9 cellular contexts compared by ENCODE assay signal in the genomic region with DNA sequence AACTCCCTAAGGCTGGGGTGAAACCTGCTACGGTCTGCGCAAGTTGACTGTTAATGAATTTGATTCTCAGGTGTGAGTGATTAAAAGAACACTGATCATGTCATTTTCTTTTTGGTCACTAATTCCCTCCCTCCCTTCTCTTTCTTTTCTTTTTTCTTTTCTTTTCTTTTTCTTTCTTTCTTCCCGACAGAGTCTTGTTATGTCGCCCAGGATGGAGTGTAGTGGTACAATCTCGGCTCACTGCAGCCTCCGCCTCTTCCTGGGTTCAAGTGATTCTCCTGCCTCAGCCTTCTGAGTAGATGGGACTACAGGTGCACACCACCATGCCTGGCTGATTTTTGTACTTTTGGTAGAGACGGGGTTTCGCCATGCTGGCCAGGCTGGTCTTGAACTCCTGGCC. TPM values are rescaled to one million over a fixed set of nuclear protein-coding genes. Genes with fewer than 3 reads are reported as not detected.
DNase-seq lines count a peak whose midpoint lies in the region; ATAC-seq and TF ChIP-seq lines count a peak whose summit lies in the region.
"Had no signal": no experiment of that assay in that cellular context is flagged by ENCODE, and none has a peak within 500 bp of the region (broad histone marks: within the 10 kb centered on the region; RNA-seq: fewer than 3 reads in every experiment).

No MANE protein-coding gene starts in this region.

- peak overlapping the region; percentile 94 for H3K27ac Mint-ChIP-seq in activated CD4-positive, alpha-beta T cell treated with anti-CD3 and anti-CD28 coated beads for 36 hours
- H3K27ac Mint-ChIP-seq in activated naive CD4-positive, alpha-beta T cell treated with anti-CD3 and anti-CD28 coated beads, Interleukin-2, amount 50 U/mL, for 24 hours, result peak overlapping the region; percentile 95

- H3K4me3 Mint-ChIP-seq in activated CD4-positive, alpha-beta T cell treated with anti-CD3 and anti-CD28 coated beads for 36 hours, result peak overlapping the region; percentile 70
- peak overlapping the region; percentile 86 for H3K4me3 Mint-ChIP-seq in activated naive CD4-positive, alpha-beta T cell treated with anti-CD3 and anti-CD28 coated beads, Interleukin-2, amount 50 U/mL, for 24 hours

- no peaks in the 10 kb centered on the region for H3K36me3 ChIP-seq in hepatocyte (replicated peaks; ENCODE audit: insufficient read depth, low read depth)
- peaks cover 23 to 44% (median 35%) of the 10 kb centered on the region in 5 donors for H3K36me3 ChIP-seq in subcutaneous abdominal adipose tissue (ENCODE audit: control insufficient read depth in 5 of 5, insufficient read depth in 5 of 5, low read length in 5 of 5)
- H3K36me3 ChIP-seq in OCI-LY7 (ENCODE audit: insufficient read depth, low read length), result no peaks in the 10 kb centered on the region

- H3K9me3 ChIP-seq in hepatocyte (ENCODE audit: low read depth), result no peaks in the 10 kb centered on the region
- no peaks in the 10 kb centered on the region for H3K9me3 ChIP-seq in subcutaneous abdominal adipose tissue (ENCODE audit: control insufficient read depth in 5 of 5, low read length in 5 of 5)
- H3K9me3 ChIP-seq in OCI-LY7 (ENCODE audit: low read length), result no peaks in the 10 kb centered on the region

- H3K27me3 ChIP-seq in hepatocyte (no peaks in the 10 kb centered on the region), subcutaneous abdominal adipose tissue (ENCODE audit: control insufficient read depth in 5 of 5, insufficient read depth in 4 of 5, low read length in 5 of 5) (no peaks in the 10 kb centered on the region)

- intact Hi-C loops in activated CD4-positive, alpha-beta T cell treated with anti-CD3 and anti-CD28 coated beads for 36 hours (cut with DNase I, micrococcal nuclease), result loop anchor here (5.0 to 10.0 kb wide), 6 partner anchors 63 to 1991 kb away; partner anchors contain the start of genes CARNMT1 (in 1 of the 2), CEMIP2 (in 1 of the 2), NMRK1 (in 1 of the 2) and OSTF1 (in 1 of the 2)
- intact Hi-C loops in OCI-LY7 (cut with micrococcal nuclease; ENCODE audit: unreplicated experiment), result no loop called here

- peaks cover 8% of the 10 kb centered on the region for H3K36me3 Mint-ChIP-seq in activated CD4-positive, alpha-beta T cell treated with anti-CD3 and anti-CD28 coated beads for 36 hours (ENCODE audit: low read depth)
- peaks cover 14% of the 10 kb centered on the region for H3K36me3 Mint-ChIP-seq in activated naive CD4-positive, alpha-beta T cell treated with anti-CD3 and anti-CD28 coated beads, Interleukin-2, amount 50 U/mL, for 24 hours

- H3K27ac ChIP-seq in hepatocyte, result no peak overlapping the region
- H3K27ac ChIP-seq in subcutaneous abdominal adipose tissue (ENCODE audit: low read depth, low read length), result peak overlapping the region; percentile 95
- H3K27ac ChIP-seq in OCI-LY7 (ENCODE audit: low read depth, low read length, poor library complexity, severe bottlenecking), result no peak overlapping the region

- no TSS peak for BruUV-seq in OCI-LY7 (replicated peaks; lab: Mats Ljungman, UMichigan)

- WGBS in hepatocyte (ENCODE audit: low lambda C conversion rate, missing lambda C conversion rate), result 96% methylated on average over 8 of the region's 8 CpGs

- H3K9me3 Mint-ChIP-seq in activated CD4-positive, alpha-beta T cell treated with anti-CD3 and anti-CD28 coated beads for 36 hours (ENCODE audit: low read depth), result no peaks in the 10 kb centered on the region
- no peaks in the 10 kb centered on the region for H3K9me3 Mint-ChIP-seq in activated naive CD4-positive, alpha-beta T cell treated with anti-CD3 and anti-CD28 coated beads, Interleukin-2, amount 50 U/mL, for 24 hours

- H4K20me1 ChIP-seq in hepatocyte (ENCODE audit: insufficient read depth, poor library complexity, severe bottlenecking), result no peaks in the 10 kb centered on the region
- no peaks in the 10 kb centered on the region for H4K20me1 ChIP-seq in OCI-LY7 (ENCODE audit: insufficient read depth, low read length)

- no peaks in the 10 kb centered on the region for H3K27me3 Mint-ChIP-seq in activated CD4-positive, alpha-beta T cell treated with anti-CD3 and anti-CD28 coated beads for 36 hours
- no peaks in the 10 kb centered on the region for H3K27me3 Mint-ChIP-seq in activated naive CD4-positive, alpha-beta T cell treated with anti-CD3 and anti-CD28 coated beads, Interleukin-2, amount 50 U/mL, for 24 hours

- no peak overlapping the region for H2AFZ ChIP-seq in hepatocyte
- no peak overlapping the region for H2AFZ ChIP-seq in OCI-LY7 (ENCODE audit: low read length)

- H3K4me2 ChIP-seq in hepatocyte (peak overlapping the region; percentile 64), OCI-LY7 (ENCODE audit: low read length) (no peak overlapping the region)

- H3K4me1 ChIP-seq in hepatocyte (ENCODE audit: insufficient read depth) (peaks cover 12% of the 10 kb centered on the region), subcutaneous abdominal adipose tissue (ENCODE audit: control insufficient read depth in 5 of 5, insufficient read depth in 5 of 5, low read length in 5 of 5) (peaks cover 5 to 66% (median 61%) of the 10 kb centered on the region in 5 donors), OCI-LY7 (ENCODE audit: insufficient read depth, low read length, poor library complexity, severe bottlenecking) (no peaks in the 10 kb centered on the region)

- no peak for DNase-seq in activated CD4-positive, alpha-beta T cell treated with anti-CD3 and anti-CD28 coated beads for 36 hours
- DNase-seq in activated CD4-positive, alpha-beta T cell treated with anti-CD3 and anti-CD28 coated beads, Interleukin-2, amount 50 U/mL, for 4 hours, result no peak
- DNase-seq in hepatocyte (ENCODE audit: low spot score), result no peak
- no peak for DNase-seq in mesenteric fat pad (ENCODE audit: low spot score)
- no peak for DNase-seq in OCI-LY7 (ENCODE audit: low spot score)
- DNase-seq: MM.1S had no signal

- no peak for TF ChIP-seq CTCF in hepatocyte (IDR thresholded peaks at IDR 0.05; ENCODE audit: poor library complexity)
- TF ChIP-seq CTCF in OCI-LY7 (conservative IDR thresholded peaks at IDR 0.05; ENCODE audit: low read length), result no peak

- H3K9me2 ChIP-seq in hepatocyte (replicated peaks; ENCODE audit: insufficient read depth) (no peaks in the 10 kb centered on the region), OCI-LY7 (ENCODE audit: insufficient read depth, low read length) (no peaks in the 10 kb centered on the region)

- POLR2A ChIA-PET in activated CD4-positive, alpha-beta T cell treated with anti-CD3 and anti-CD28 coated beads for 36 hours (lab: Charles Lee), result no interaction called here
- POLR2A ChIA-PET in OCI-LY7 (lab: Charles Lee), result no interaction called here

- H3K9ac ChIP-seq in subcutaneous abdominal adipose tissue (ENCODE audit: low read length in 5 of 5), result peak overlapping the region; percentile 81 to 99 (median 88)

- H3K4me3 ChIP-seq in hepatocyte (no peak overlapping the region), subcutaneous abdominal adipose tissue (ENCODE audit: low read depth in 1 of 5, low read length in 5 of 5) (peak overlapping the region; percentile 69 to 89 (median 81)), OCI-LY7 (ENCODE audit: low read depth, low read length, poor library complexity, severe bottlenecking) (no peak overlapping the region)

- peaks cover 37% of the 10 kb centered on the region for H3K79me2 ChIP-seq in hepatocyte
- no peaks in the 10 kb centered on the region for H3K79me2 ChIP-seq in OCI-LY7 (ENCODE audit: insufficient read depth, low read depth, low read length)

- CTCF ChIA-PET in activated CD4-positive, alpha-beta T cell treated with anti-CD3 and anti-CD28 coated beads for 36 hours (lab: Charles Lee), result interaction anchor here (1.1 to 1.2 kb wide), 2 partner anchors 12 to 38 kb away, joined by 3 to 6 read pairs; no protein-coding TSS in a partner anchor
- CTCF ChIA-PET in OCI-LY7 (lab: Charles Lee; ENCODE audit: unreplicated experiment), result no interaction called here

- peaks cover 90% of the 10 kb centered on the region for H3K4me1 Mint-ChIP-seq in activated CD4-positive, alpha-beta T cell treated with anti-CD3 and anti-CD28 coated beads for 36 hours
- peaks cover 94% of the 10 kb centered on the region for H3K4me1 Mint-ChIP-seq in activated naive CD4-positive, alpha-beta T cell treated with anti-CD3 and anti-CD28 coated beads, Interleukin-2, amount 50 U/mL, for 24 hours

- ATAC-seq in activated CD4-positive, alpha-beta T cell treated with anti-CD3 and anti-CD28 coated beads for 36 hours, result peak; percentile 23
- no peak for ATAC-seq in HG03378 (IDR thresholded peaks at IDR 0.05; ENCODE audit: unreplicated experiment)

RNA-seq across cellular contexts. Expression of gene ANXA1, which starts 2.6 kb away (rescaled TPM):
- total RNA-seq in activated CD4-positive, alpha-beta T cell treated with anti-CD3 and anti-CD28 coated beads for 36 hours, result 10 to 100 TPM; 26.0 to 30.9 TPM
- total RNA-seq in hepatocyte (245 and 279 TPM in 2 replicates), mesenteric fat pad (1,420 TPM), OCI-LY7 (2022) (not detected in 2 replicates)
- polyA plus RNA-seq in hepatocyte, result 254 and 337 TPM in 2 replicates
- total RNA-seq in OCI-LY7 (2014; rRNA removed; shearing (Covaris generic)), result not detected in 2 replicates

Comparison
In these comparisons a context has a peak if more than half of its experiments do, and no peak if none do; other contexts are left out.
1. H3K4me3 ChIP-seq: peak in subcutaneous abdominal adipose tissue (5 of 5); none in hepatocyte (single experiment) and OCI-LY7 (single experiment).
2. RNA of gene ANXA1, which starts 2.6 kb away (total RNA-seq): 1,420 TPM in mesenteric fat pad (single experiment), 245 to 279 TPM in hepatocyte and 26.0 to 30.9 TPM in activated CD4-positive, alpha-beta T cell treated with anti-CD3 and anti-CD28 coated beads for 36 hours; not detected in OCI-LY7; every median in the first group is over 10 times any median in the second.